1 cellular context compared by ENCODE assay signal in the genomic region with DNA sequence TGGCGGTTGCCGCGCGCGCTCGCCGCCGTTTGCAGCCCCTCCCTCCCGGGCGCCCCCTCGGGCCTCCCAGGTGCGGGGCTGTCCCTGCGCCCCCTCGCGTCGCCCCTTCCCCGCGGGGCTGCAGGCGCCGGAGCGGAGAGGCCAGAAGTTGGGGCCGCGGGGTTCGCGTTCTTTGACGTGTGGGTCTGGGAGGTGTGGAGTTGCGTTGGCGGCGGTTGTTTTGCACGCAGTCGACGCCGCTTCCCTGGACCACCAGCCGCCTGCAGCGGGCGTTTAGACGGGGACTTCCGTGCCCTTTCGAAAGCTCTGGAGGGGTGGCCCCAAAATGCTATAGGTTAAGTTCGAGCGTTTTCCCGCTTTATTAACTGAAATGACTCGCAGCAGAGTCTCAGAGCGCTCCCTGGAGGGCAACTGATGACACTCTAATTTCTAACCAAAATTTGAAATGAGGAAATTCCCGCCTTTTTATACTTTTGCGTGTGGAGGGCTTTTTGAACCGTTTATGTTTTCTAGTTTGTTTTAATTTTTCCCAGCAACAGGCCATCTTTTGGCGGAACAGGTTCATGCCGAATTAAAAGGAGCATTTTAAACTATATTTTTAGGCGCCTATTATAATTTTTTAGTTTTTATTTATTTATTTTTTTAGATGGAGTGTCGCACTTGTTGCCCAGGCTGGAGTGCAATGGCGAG.
TF ChIP-seq lines count a peak whose summit lies in the region.

No MANE protein-coding gene starts in this region.

TF ChIP-seq in K562, 482 proteins besides CTCF, POLR2A, EP300 and RAD21 (continued from another document and continues in another):
- no peak for TF ChIP-seq ZNF551 (CRISPR knock-in tag; IDR thresholded peaks at IDR 0.05)
- no peak for TF ChIP-seq CREBBP (IDR thresholded peaks at IDR 0.05; ENCODE audit: low read depth, low read length)
- TF ChIP-seq, protein P1, sequence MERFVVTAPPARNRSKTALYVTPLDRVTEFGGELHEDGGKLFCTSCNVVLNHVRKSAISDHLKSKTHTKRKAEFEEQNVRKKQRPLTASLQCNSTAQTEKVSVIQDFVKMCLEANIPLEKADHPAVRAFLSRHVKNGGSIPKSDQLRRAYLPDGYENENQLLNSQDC (CRISPR knock-in tag; IDR thresholded peaks at IDR 0.05): no peak
- TF ChIP-seq, protein P2, sequence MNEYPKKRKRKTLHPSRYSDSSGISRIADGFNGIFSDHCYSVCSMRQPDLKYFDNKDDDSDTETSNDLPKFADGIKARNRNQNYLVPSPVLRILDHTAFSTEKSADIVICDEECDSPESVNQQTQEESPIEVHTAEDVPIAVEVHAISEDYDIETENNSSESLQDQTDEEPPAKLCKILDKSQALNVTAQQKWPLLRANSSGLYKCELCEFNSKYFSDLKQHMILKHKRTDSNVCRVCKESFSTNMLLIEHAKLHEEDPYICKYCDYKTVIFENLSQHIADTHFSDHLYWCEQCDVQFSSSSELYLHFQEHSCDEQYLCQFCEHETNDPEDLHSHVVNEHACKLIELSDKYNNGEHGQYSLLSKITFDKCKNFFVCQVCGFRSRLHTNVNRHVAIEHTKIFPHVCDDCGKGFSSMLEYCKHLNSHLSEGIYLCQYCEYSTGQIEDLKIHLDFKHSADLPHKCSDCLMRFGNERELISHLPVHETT (CRISPR knock-in tag; conservative IDR thresholded peaks at IDR 0.05 in 1 of 2, IDR thresholded peaks at IDR 0.05 in 1 of 2): peak in 1 of 2 experiments; percentile 56; a peak in 1 of 4 replicates
- no peak for TF ChIP-seq ZNF311 (CRISPR knock-in tag; IDR thresholded peaks at IDR 0.05)
- TF ChIP-seq ZNF695 (CRISPR knock-in tag; IDR thresholded peaks at IDR 0.05): no peak
- TF ChIP-seq SP1 (CRISPR knock-in tag; IDR thresholded peaks at IDR 0.05): peak; percentile 10; the same call in 1 of the 2 replicates
- peak; percentile 100 for TF ChIP-seq MYBL2 (IDR thresholded peaks at IDR 0.05; ENCODE audit: low read depth)
- TF ChIP-seq MYBL2 (CRISPR knock-in tag; IDR thresholded peaks at IDR 0.05; ENCODE audit: borderline replicate concordance): peak; percentile 93; the same call in 1 of the 2 replicates
- TF ChIP-seq ZNF23 (CRISPR knock-in tag; IDR thresholded peaks at IDR 0.05): no peak
- no peak for TF ChIP-seq CHCHD3 (CRISPR knock-in tag; IDR thresholded peaks at IDR 0.05)
- TF ChIP-seq ZNF655 (CRISPR knock-in tag; IDR thresholded peaks at IDR 0.05): no peak
- no peak for TF ChIP-seq NR2C1 (IDR thresholded peaks at IDR 0.05)
- TF ChIP-seq NR2C1 (tag; IDR thresholded peaks at IDR 0.05): peak; percentile 66
- TF ChIP-seq, protein P3, sequence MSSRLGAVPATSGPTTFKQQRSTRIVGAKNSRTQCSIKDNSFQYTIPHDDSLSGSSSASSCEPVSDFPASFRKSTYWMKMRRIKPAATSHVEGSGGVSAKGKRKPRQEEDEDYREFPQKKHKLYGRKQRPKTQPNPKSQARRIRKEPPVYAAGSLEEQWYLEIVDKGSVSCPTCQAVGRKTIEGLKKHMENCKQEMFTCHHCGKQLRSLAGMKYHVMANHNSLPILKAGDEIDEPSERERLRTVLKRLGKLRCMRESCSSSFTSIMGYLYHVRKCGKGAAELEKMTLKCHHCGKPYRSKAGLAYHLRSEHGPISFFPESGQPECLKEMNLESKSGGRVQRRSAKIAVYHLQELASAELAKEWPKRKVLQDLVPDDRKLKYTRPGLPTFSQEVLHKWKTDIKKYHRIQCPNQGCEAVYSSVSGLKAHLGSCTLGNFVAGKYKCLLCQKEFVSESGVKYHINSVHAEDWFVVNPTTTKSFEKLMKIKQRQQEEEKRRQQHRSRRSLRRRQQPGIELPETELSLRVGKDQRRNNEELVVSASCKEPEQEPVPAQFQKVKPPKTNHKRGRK (tag; IDR thresholded peaks at IDR 0.05): no peak
- TF ChIP-seq DMBX1 (CRISPR knock-in tag; IDR thresholded peaks at IDR 0.05; ENCODE audit: borderline replicate concordance): no peak
- TF ChIP-seq SNIP1 (IDR thresholded peaks at IDR 0.05; ENCODE audit: low read depth): no peak
- no peak for TF ChIP-seq NFATC3 (IDR thresholded peaks at IDR 0.05)
- TF ChIP-seq, protein P4, sequence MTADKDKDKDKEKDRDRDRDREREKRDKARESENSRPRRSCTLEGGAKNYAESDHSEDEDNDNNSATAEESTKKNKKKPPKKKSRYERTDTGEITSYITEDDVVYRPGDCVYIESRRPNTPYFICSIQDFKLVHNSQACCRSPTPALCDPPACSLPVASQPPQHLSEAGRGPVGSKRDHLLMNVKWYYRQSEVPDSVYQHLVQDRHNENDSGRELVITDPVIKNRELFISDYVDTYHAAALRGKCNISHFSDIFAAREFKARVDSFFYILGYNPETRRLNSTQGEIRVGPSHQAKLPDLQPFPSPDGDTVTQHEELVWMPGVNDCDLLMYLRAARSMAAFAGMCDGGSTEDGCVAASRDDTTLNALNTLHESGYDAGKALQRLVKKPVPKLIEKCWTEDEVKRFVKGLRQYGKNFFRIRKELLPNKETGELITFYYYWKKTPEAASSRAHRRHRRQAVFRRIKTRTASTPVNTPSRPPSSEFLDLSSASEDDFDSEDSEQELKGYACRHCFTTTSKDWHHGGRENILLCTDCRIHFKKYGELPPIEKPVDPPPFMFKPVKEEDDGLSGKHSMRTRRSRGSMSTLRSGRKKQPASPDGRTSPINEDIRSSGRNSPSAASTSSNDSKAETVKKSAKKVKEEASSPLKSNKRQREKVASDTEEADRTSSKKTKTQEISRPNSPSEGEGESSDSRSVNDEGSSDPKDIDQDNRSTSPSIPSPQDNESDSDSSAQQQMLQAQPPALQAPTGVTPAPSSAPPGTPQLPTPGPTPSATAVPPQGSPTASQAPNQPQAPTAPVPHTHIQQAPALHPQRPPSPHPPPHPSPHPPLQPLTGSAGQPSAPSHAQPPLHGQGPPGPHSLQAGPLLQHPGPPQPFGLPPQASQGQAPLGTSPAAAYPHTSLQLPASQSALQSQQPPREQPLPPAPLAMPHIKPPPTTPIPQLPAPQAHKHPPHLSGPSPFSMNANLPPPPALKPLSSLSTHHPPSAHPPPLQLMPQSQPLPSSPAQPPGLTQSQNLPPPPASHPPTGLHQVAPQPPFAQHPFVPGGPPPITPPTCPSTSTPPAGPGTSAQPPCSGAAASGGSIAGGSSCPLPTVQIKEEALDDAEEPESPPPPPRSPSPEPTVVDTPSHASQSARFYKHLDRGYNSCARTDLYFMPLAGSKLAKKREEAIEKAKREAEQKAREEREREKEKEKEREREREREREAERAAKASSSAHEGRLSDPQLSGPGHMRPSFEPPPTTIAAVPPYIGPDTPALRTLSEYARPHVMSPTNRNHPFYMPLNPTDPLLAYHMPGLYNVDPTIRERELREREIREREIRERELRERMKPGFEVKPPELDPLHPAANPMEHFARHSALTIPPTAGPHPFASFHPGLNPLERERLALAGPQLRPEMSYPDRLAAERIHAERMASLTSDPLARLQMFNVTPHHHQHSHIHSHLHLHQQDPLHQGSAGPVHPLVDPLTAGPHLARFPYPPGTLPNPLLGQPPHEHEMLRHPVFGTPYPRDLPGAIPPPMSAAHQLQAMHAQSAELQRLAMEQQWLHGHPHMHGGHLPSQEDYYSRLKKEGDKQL (CRISPR knock-in tag; IDR thresholded peaks at IDR 0.05; ENCODE audit: borderline replicate concordance): no peak; the same call in 1 of the 2 replicates
- peak; percentile 99 for TF ChIP-seq E2F3 (CRISPR knock-in tag; IDR thresholded peaks at IDR 0.05)
- no peak for TF ChIP-seq C11orf30 (IDR thresholded peaks at IDR 0.05; ENCODE audit: low read depth)
- TF ChIP-seq ARID3A (IDR thresholded peaks at IDR 0.05; ENCODE audit: borderline replicate concordance, low read depth, low read length): 0 out of 2 replicates have a peak, but pooled peaks have one; percentile 18
- TF ChIP-seq SRSF7 (optimal IDR thresholded peaks at IDR 0.05; ENCODE audit: low read depth, low read length): no peak
- TF ChIP-seq, protein P5, sequence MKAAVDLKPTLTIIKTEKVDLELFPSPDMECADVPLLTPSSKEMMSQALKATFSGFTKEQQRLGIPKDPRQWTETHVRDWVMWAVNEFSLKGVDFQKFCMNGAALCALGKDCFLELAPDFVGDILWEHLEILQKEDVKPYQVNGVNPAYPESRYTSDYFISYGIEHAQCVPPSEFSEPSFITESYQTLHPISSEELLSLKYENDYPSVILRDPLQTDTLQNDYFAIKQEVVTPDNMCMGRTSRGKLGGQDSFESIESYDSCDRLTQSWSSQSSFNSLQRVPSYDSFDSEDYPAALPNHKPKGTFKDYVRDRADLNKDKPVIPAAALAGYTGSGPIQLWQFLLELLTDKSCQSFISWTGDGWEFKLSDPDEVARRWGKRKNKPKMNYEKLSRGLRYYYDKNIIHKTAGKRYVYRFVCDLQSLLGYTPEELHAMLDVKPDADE (conservative IDR thresholded peaks at IDR 0.05; ENCODE audit: control insufficient read depth, low read depth, low read length): 0 out of 2 replicates have a peak, but pooled peaks have one; percentile 30
- peak; percentile 77 for TF ChIP-seq RBFOX2 (IDR thresholded peaks at IDR 0.05; ENCODE audit: low read depth, low read length)
- TF ChIP-seq ARID1B (IDR thresholded peaks at IDR 0.05): no peak
- TF ChIP-seq PHF20 (IDR thresholded peaks at IDR 0.05; ENCODE audit: partially characterized antibody): no peak
- TF ChIP-seq U2AF2 (optimal IDR thresholded peaks at IDR 0.05; ENCODE audit: low read depth, low read length): no peak
- no peak for TF ChIP-seq GTF2E2 (tag; IDR thresholded peaks at IDR 0.05)
- TF ChIP-seq SRSF9 (IDR thresholded peaks at IDR 0.05; ENCODE audit: borderline replicate concordance, low read depth, low read length): no peak
- TF ChIP-seq HDGF (IDR thresholded peaks at IDR 0.05): no peak
- TF ChIP-seq MBD1 (CRISPR knock-in tag; IDR thresholded peaks at IDR 0.05): no peak
- TF ChIP-seq CUX1 (CRISPR knock-in tag; IDR thresholded peaks at IDR 0.05): no peak
- no peak for TF ChIP-seq HDAC2 (IDR thresholded peaks at IDR 0.05)
- TF ChIP-seq ZNF436 (CRISPR knock-in tag; IDR thresholded peaks at IDR 0.05): no peak
- TF ChIP-seq PCBP1 (IDR thresholded peaks at IDR 0.05; ENCODE audit: low read depth, low read length, poor library complexity, severe bottlenecking): peak; percentile 81
- no peak for TF ChIP-seq IFI16 (CRISPR knock-in tag; IDR thresholded peaks at IDR 0.05)
- TF ChIP-seq ATF7 (IDR thresholded peaks at IDR 0.05): peak; percentile 45
- peak; percentile 19; the same call in 1 of the 2 replicates for TF ChIP-seq ZNF766 (CRISPR knock-in tag; conservative IDR thresholded peaks at IDR 0.05)
